10 cellular contexts compared by ENCODE assay signal in the genomic region with DNA sequence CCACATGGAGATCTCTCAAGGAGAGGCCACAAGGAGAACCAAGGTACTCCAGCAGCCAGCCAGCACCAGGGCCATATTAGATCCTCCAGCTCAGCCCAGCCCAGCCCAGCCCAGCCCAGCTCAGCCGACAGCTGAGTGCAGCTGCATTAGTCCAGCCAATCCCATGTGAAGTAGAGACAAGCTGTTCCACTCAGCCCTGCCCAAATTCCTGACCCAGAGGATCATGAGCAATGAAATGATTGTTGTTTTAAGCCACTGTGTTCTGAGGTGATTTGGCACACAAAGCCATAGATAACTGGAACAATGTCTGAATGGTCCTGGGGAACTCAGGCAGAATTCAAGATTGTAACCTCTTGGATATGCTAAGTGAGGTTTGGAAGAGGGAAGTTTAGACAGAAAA. TPM values are rescaled to one million over a fixed set of nuclear protein-coding genes. Genes with fewer than 3 reads are reported as not detected.
DNase-seq lines count a peak whose midpoint lies in the region; ATAC-seq and TF ChIP-seq lines count a peak whose summit lies in the region.
"Had no signal": no experiment of that assay in that cellular context is flagged by ENCODE, and none has a peak within 500 bp of the region (broad histone marks: within the 10 kb centered on the region; RNA-seq: fewer than 3 reads in every experiment).

No MANE protein-coding gene starts in this region.

- no peaks in the 10 kb centered on the region for H3K9me3 Mint-ChIP-seq in endodermal cell

- H3K9ac ChIP-seq in endodermal cell (ENCODE audit: extremely low read depth, low read length, poor library complexity, severe bottlenecking): peak overlapping the region; percentile 75

- TF ChIP-seq CTCF in endodermal cell (conservative IDR thresholded peaks at IDR 0.05) (no peak), lower lobe of right lung (IDR thresholded peaks at IDR 0.05) (no peak), GM13976 (IDR thresholded peaks at IDR 0.05; ENCODE audit: borderline replicate concordance, control extremely low read depth, extremely low read depth, insufficient read depth, missing control alignments) (no peak)

- peaks cover 79% of the 10 kb centered on the region for H3K4me1 Mint-ChIP-seq in endodermal cell

- intact Hi-C loops in lower lobe of right lung (cut with DNase I): no loop called here

- H3K9me3 ChIP-seq in endodermal cell (ENCODE audit: control insufficient read depth, low read length) (no peaks in the 10 kb centered on the region), lower lobe of right lung (no peaks in the 10 kb centered on the region)
- H3K9me3 ChIP-seq: A549 had no signal

- peak overlapping the region; percentile 97 for H3K27ac Mint-ChIP-seq in endodermal cell

- H3K27me3 ChIP-seq in endodermal cell (ENCODE audit: control insufficient read depth, insufficient read depth, low read length, poor library complexity, severe bottlenecking): no peaks in the 10 kb centered on the region
- no peaks in the 10 kb centered on the region for H3K27me3 ChIP-seq in lower lobe of right lung (ENCODE audit: low read depth)

- peak; percentile 83 to 91 for ATAC-seq in lower lobe of right lung
- no peak for ATAC-seq in GM18861 (IDR thresholded peaks at IDR 0.05; ENCODE audit: unreplicated experiment)

- in situ Hi-C loops in GM13976 (cut with MboI; ENCODE audit: low sequenced_read_pairs, unreplicated experiment): no loop called here

- H3K27me3 Mint-ChIP-seq in endodermal cell (ENCODE audit: insufficient read depth): no peaks in the 10 kb centered on the region

- H3K4me3 Mint-ChIP-seq in endodermal cell: no peak overlapping the region

- H3K36me3 Mint-ChIP-seq in endodermal cell (ENCODE audit: low read depth): no peaks in the 10 kb centered on the region

- H3K4me3 ChIP-seq in endodermal cell (ENCODE audit: low read length) (peak overlapping the region; percentile 44), lower lobe of right lung (no peak overlapping the region)
- H3K4me3 ChIP-seq: A549 had no signal

- H3K4me1 ChIP-seq in endodermal cell (ENCODE audit: control insufficient read depth, insufficient read depth, low read length) (peaks cover 40% of the 10 kb centered on the region), lower lobe of right lung (peaks cover 57% of the 10 kb centered on the region)

- DNase-seq in NCI-H2196 (lab: John Stamatoyannopoulos, UW; ENCODE audit: unreplicated experiment) (peak; percentile 8), NCI-H2196 treated with DMSO at 0.1 percent for 48 hours (lab: John Stamatoyannopoulos, UW; ENCODE audit: unreplicated experiment) (no peak), endodermal cell (peak; percentile 78), lower lobe of right lung (peak; percentile 82), ureter (ENCODE audit: low spot score) (peak; percentile 60), GM13976 (ENCODE audit: low spot score) (no peak), NCI-H146 (lab: John Stamatoyannopoulos, UW) (no peak)
- DNase-seq: NCI-H526 had no signal

- H3K27ac ChIP-seq in endodermal cell (ENCODE audit: low read depth, low read length): peak overlapping the region; percentile 5
- H3K27ac ChIP-seq in lower lobe of right lung: peak overlapping the region; percentile 79
- H3K27ac ChIP-seq: A549 had no signal

- 44% methylated on average over 1 of the region's 1 CpG; no CpG with 5 or more reads in 1 of the 2 experiments for WGBS in endodermal cell (ENCODE audit: insufficient coverage in 1 of 2, insufficient read length in 1 of 2), 2 experiments

- H3K36me3 ChIP-seq in endodermal cell (ENCODE audit: control insufficient read depth, insufficient read depth, low read length) (no peaks in the 10 kb centered on the region), lower lobe of right lung (no peaks in the 10 kb centered on the region)

RNA-seq across cellular contexts. Expression of a gene that starts 59.5 kb away (rescaled TPM):
- total RNA-seq in endodermal cell (100 to 1,000 TPM; 132 to 205 TPM), lower lobe of right lung (12.4 TPM), ureter (11.6 TPM)
- polyA plus RNA-seq in endodermal cell (2013, experiment 1 of 2): 31.7 TPM
- 38.4 TPM for polyA plus RNA-seq in endodermal cell (2013, experiment 2 of 2)

Comparison
In these comparisons a context has a peak if more than half of its experiments do, and no peak if none do; other contexts are left out.
1. DNase-seq: peak in NCI-H2196 (single experiment), endodermal cell (single experiment), lower lobe of right lung (single experiment) and ureter (single experiment); none in NCI-H2196 treated with DMSO at 0.1 percent for 48 hours (single experiment), GM13976 (single experiment) and NCI-H146 (single experiment).